In the genomic region with DNA sequence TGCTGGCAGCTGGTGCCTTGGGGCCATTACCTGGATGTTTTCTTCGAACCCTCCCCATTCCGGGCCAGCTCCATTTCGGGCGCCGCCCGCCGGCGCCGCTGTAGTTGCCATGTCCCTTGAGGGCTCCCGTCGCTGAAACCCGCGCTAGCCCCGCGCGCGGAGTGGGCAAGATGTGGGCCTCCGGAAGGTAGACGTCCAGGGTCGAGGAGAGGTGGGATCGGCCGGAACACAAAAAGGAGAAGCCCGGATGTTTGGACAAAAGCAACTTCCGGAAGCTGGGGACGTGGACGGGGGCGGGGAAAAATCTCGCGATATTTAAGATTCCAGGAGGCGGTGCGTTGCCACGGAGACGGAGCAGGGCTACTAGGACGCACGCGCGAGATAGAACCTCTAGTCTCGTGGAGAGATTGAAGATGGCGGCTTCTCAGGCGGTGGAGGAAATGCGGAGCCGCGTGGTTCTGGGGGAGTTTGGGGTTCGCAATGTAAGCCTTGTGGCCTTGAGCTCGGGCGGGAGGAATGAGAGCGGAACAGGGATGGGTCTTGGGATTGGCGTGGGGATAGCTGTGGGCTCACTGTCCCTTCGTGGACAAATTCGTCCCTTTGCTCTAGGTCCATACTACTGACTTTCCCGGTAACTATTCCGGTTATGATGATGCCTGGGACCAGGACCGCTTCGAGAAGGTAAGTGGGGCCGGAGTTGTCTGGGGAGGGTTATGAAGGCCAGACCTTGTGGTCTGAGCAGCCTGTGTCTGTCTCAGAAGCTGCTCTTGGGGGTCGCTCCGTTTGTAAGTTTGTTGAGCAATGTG, we compare ENCODE assay signal across 8 cellular contexts. TPM values are rescaled to one million over a fixed set of nuclear protein-coding genes. Genes with fewer than 3 reads are reported as not detected.
DNase-seq lines count a peak whose midpoint lies in the region; ATAC-seq lines count a peak whose summit lies in the region.

A gene with protein sequence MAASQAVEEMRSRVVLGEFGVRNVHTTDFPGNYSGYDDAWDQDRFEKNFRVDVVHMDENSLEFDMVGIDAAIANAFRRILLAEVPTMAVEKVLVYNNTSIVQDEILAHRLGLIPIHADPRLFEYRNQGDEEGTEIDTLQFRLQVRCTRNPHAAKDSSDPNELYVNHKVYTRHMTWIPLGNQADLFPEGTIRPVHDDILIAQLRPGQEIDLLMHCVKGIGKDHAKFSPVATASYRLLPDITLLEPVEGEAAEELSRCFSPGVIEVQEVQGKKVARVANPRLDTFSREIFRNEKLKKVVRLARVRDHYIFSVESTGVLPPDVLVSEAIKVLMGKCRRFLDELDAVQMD (plus strand): TSS at position 393 of the 806 bp plus-strand sequence. CDS start 21 bp downstream, at position 414.
A gene (minus strand): TSS at position 230 of the 806 bp plus-strand sequence. CDS start 119 bp downstream, at position 111.

- H3K4me1 ChIP-seq in endocrine pancreas (ENCODE audit: control insufficient read depth, insufficient read depth, low read length) (peaks cover 8% of the 10 kb centered on the region), mesenchymal stem cell (ENCODE audit: control insufficient read depth, insufficient read depth, low read depth, low read length) (peaks cover 9% of the 10 kb centered on the region)

- H3K36me3 ChIP-seq in endocrine pancreas (ENCODE audit: control insufficient read depth, insufficient read depth, low read length) (peaks cover 3% of the 10 kb centered on the region), mesenchymal stem cell (ENCODE audit: control insufficient read depth in 1 of 2, insufficient read depth in 2 of 2, low read depth in 1 of 2, low read length in 2 of 2) (peaks cover 52 to 66% of the 10 kb centered on the region in 2 experiments)

- H2BK15ac ChIP-seq in mesenchymal stem cell (ENCODE audit: low read depth, poor library complexity, severe bottlenecking) = peak within 1 kb of the TSS; percentile 98

- DNase-seq in COLO829 (ENCODE audit: low spot score) = peak; percentile 99
- peak; percentile 97 for DNase-seq in HT1080 (ENCODE audit: low read depth)
- peak; percentile 90 to 95 for DNase-seq in NOMO-1 (lab: John Stamatoyannopoulos, UW; ENCODE audit: unreplicated experiment in 2 of 2)
- peak; percentile 99 for DNase-seq in mesenchymal stem cell
- DNase-seq in stimulated activated CD8-positive, alpha-beta memory T cell treated with anti-CD3 and anti-CD28 coated beads, Interleukin-12 subunit alpha, Interleukin-12 subunit beta, amount 100 ng/mL, for 4 hours (ENCODE audit: low read depth) = peak; percentile 90

- ATAC-seq in GM21360 (IDR thresholded peaks at IDR 0.05; ENCODE audit: unreplicated experiment) = peak; percentile 72

- peak within 1 kb of the TSS; percentile 73 for H3K27ac ChIP-seq in mesenchymal stem cell (ENCODE audit: low read length, poor library complexity, severe bottlenecking)

- peak within 1 kb of the TSS in 1 of 2 experiments; percentile 5 for H3K14ac ChIP-seq in mesenchymal stem cell (ENCODE audit: low read length in 2 of 2)

- WGBS in mesenchymal stem cell = under 1% methylated on average over 54 of the region's 57 CpGs

- H3K9me3 ChIP-seq in endocrine pancreas (ENCODE audit: control insufficient read depth, low read length) (no peaks in the 10 kb centered on the region), mesenchymal stem cell (ENCODE audit: control insufficient read depth, low read length) (no peaks in the 10 kb centered on the region)

- peak within 1 kb of the TSS; percentile 27 for H2BK120ac ChIP-seq in mesenchymal stem cell (ENCODE audit: low read depth, low read length)

- H3K18ac ChIP-seq in mesenchymal stem cell (ENCODE audit: low read depth in 1 of 2, low read length in 2 of 2) = peak within 1 kb of the TSS; percentile 73

- POLR2A ChIA-PET in activated CD8-positive, alpha-beta memory T cell treated with anti-CD3 and anti-CD28 coated beads for 36 hours (lab: Charles Lee) = interaction anchor here (0.6 to 1.0 kb wide), 3 partner anchors 9 to 61 kb away, joined by 3 to 7 read pairs (median 5); a partner anchor contains a TSS

- H3K9ac ChIP-seq in endocrine pancreas (ENCODE audit: control insufficient read depth, insufficient read depth, low read length) (peak within 1 kb of the TSS; percentile 96), mesenchymal stem cell (ENCODE audit: low read length) (peak within 1 kb of the TSS; percentile 100)

- H2BK12ac ChIP-seq in mesenchymal stem cell (ENCODE audit: low read length in 2 of 2) = peak within 1 kb of the TSS in 1 of 2 experiments; percentile 35

- peak within 1 kb of the TSS; percentile 71 for H4K8ac ChIP-seq in mesenchymal stem cell (ENCODE audit: low read length)

- H3K23ac ChIP-seq in mesenchymal stem cell (ENCODE audit: low read length in 2 of 2) = peak within 1 kb of the TSS; percentile 2 to 70

- CTCF ChIA-PET in activated CD8-positive, alpha-beta memory T cell treated with anti-CD3 and anti-CD28 coated beads for 36 hours (lab: Charles Lee) = interaction anchor here (0.6 to 2.5 kb wide), 5 partner anchors 9 to 254 kb away, joined by 3 to 16 read pairs (median 3); no protein-coding TSS in a partner anchor

- H2AK5ac ChIP-seq in mesenchymal stem cell (ENCODE audit: low read length, severe bottlenecking) = peak within 1 kb of the TSS; percentile 32

- H3K4me2 ChIP-seq in mesenchymal stem cell (ENCODE audit: low read length, poor library complexity, severe bottlenecking) = peak within 1 kb of the TSS; percentile 72

- no peak within 1 kb of the TSS for H2BK5ac ChIP-seq in mesenchymal stem cell (ENCODE audit: low read depth, low read length, poor library complexity, severe bottlenecking)

- no peaks in the 10 kb centered on the region for H3K27me3 ChIP-seq in endocrine pancreas (ENCODE audit: control insufficient read depth, insufficient read depth, low read length)
- no peaks in the 10 kb centered on the region for H3K27me3 ChIP-seq in mesenchymal stem cell (ENCODE audit: control insufficient read depth in 1 of 2, insufficient read depth in 1 of 2, low read length in 2 of 2)

- H2AFZ ChIP-seq in mesenchymal stem cell (ENCODE audit: low read depth, low read length) = peak within 1 kb of the TSS; percentile 15

- H3K79me1 ChIP-seq in mesenchymal stem cell (replicated peaks; ENCODE audit: low read length, poor library complexity, severe bottlenecking) = peaks cover 21% of the 10 kb centered on the region

- H4K91ac ChIP-seq in mesenchymal stem cell (ENCODE audit: low read length) = peak within 1 kb of the TSS; percentile 90

- peak within 1 kb of the TSS; percentile 57 to 91 for H3K4ac ChIP-seq in mesenchymal stem cell (ENCODE audit: low read depth in 1 of 2, low read length in 2 of 2)

- peak within 1 kb of the TSS; percentile 88 for H3K4me3 ChIP-seq in endocrine pancreas (ENCODE audit: control insufficient read depth, insufficient read depth, low read length)
- H3K4me3 ChIP-seq in mesenchymal stem cell (ENCODE audit: insufficient read depth in 1 of 2, low read depth in 1 of 2, low read length in 2 of 2) = peak within 1 kb of the TSS; percentile 69 to 100

RNA-seq across cellular contexts. Expression of the first gene that starts in this region (rescaled TPM):
- total RNA-seq in HT1080 (2014; rRNA removed; shearing (Covaris generic)) = 56.6 and 59.3 TPM in 2 replicates
- polyA plus RNA-seq in HT1080 (2015; cell fraction: cytosol; rRNA removed) = 40.8 and 53.7 TPM in 2 replicates
- polyA plus RNA-seq in HT1080 (2015; cell fraction: nucleus; rRNA removed) = 100 and 112 TPM in 2 replicates
- total RNA-seq in activated CD8-positive, alpha-beta memory T cell treated with anti-CD3 and anti-CD28 coated beads for 36 hours = 100 to 1,000 TPM; 106 to 111 TPM
- 17.0 TPM for polyA plus RNA-seq in mesenchymal stem cell (2013, experiment 1 of 2)
- polyA plus RNA-seq in mesenchymal stem cell (2013, experiment 2 of 2) = 17.3 TPM

RNA-seq across cellular contexts. Expression of the second gene that starts in this region (rescaled TPM):
- 94.2 and 100 TPM in 2 replicates for total RNA-seq in HT1080 (2014; rRNA removed; shearing (Covaris generic))
- 157 and 186 TPM in 2 replicates for polyA plus RNA-seq in HT1080 (2015; cell fraction: cytosol; rRNA removed)
- 158 and 171 TPM in 2 replicates for polyA plus RNA-seq in HT1080 (2015; cell fraction: nucleus; rRNA removed)
- total RNA-seq in activated CD8-positive, alpha-beta memory T cell treated with anti-CD3 and anti-CD28 coated beads for 36 hours = 10 to 100 TPM; 39.7 to 41.6 TPM
- 171 TPM for polyA plus RNA-seq in mesenchymal stem cell (2013, experiment 1 of 2)
- 170 TPM for polyA plus RNA-seq in mesenchymal stem cell (2013, experiment 2 of 2)

Comparison
In these comparisons a context has a peak if more than half of its experiments do, and no peak if none do; other contexts are left out.
1. Peak in every context shown above with its lines: DNase-seq, ATAC-seq, H3K4me3 ChIP-seq and H3K27ac ChIP-seq.